21 cellular contexts compared by ENCODE assay signal in genomic region chr7:47290466-47290865, GRCh38.
A peak's percentile ranks its signal among the peaks of the same experiment; 100 is the strongest.
DNase-seq lines count a peak whose midpoint lies in the region; FAIRE-seq and TF ChIP-seq lines count a peak whose summit lies in the region.
"Had no signal": no experiment of that assay in that cellular context is flagged by ENCODE, and none has a peak within 500 bp of the region (broad histone marks: within the 10 kb centered on the region; RNA-seq: fewer than 3 reads in every experiment).

No MANE protein-coding gene starts in this region.

- H4K20me1 ChIP-seq in osteoblast (ENCODE audit: insufficient read depth, low read length) = peaks cover 2% of the 10 kb centered on the region

- no CpG with 5 or more reads among the region's 3 CpGs for WGBS in mesendoderm (ENCODE audit: extremely low coverage, insufficient coverage, low lambda C conversion rate)
- 91% methylated on average over 3 of the region's 3 CpGs for WGBS in tibial nerve, 2 donors

- H3K4ac ChIP-seq in mesendoderm (ENCODE audit: low read depth, low read length) = no peak overlapping the region

- H3K4me1 ChIP-seq in ACC112 (ENCODE audit: control insufficient read depth, insufficient read depth, low read length, unreplicated experiment) (peaks cover 46% of the 10 kb centered on the region), osteoblast (ENCODE audit: insufficient read depth, low read length) (peaks cover 52% of the 10 kb centered on the region), HAP-1 (peaks cover 13% of the 10 kb centered on the region), mesendoderm (ENCODE audit: control insufficient read depth, low read depth, low read length) (no peaks in the 10 kb centered on the region), tibial nerve (peaks cover 0 to 62% (median 41%) of the 10 kb centered on the region in 4 donors)

- in situ Hi-C loops in brain microvascular endothelial cell (cut with HindIII; ENCODE audit: low pct_ligation_motif_present, low sequenced_read_pairs) (no loop called here), HAP-1 (cut with MboI; ENCODE audit: low sequenced_read_pairs) (no loop called here)

- no peak for TF ChIP-seq EP300 in tibial nerve (IDR thresholded peaks at IDR 0.05)

- H4K8ac ChIP-seq in mesendoderm (ENCODE audit: low read depth, low read length) = no peak overlapping the region

- no peak overlapping the region for H2BK5ac ChIP-seq in mesendoderm (ENCODE audit: low read length)

- H2AFZ ChIP-seq in ACC112 (ENCODE audit: low read length, unreplicated experiment) = no peak overlapping the region
- no peak overlapping the region for H2AFZ ChIP-seq in osteoblast (ENCODE audit: low read length)

- FAIRE-seq in GM12891 (lab: Jason Lieb, UNC) = peak; percentile 38

- no peaks in the 10 kb centered on the region for H3K79me2 ChIP-seq in ACC112 (ENCODE audit: control insufficient read depth, insufficient read depth, low read length, unreplicated experiment)
- H3K79me2 ChIP-seq in osteoblast (ENCODE audit: insufficient read depth, low read length) = no peaks in the 10 kb centered on the region
- H3K79me2 ChIP-seq in mesendoderm (ENCODE audit: control insufficient read depth, insufficient read depth, low read length) = no peaks in the 10 kb centered on the region

- H3K27ac ChIP-seq in ACC112 (ENCODE audit: low read depth, low read length) (peak overlapping the region; percentile 91), brain microvascular endothelial cell (peak overlapping the region; percentile 95), osteoblast (ENCODE audit: low read depth, low read length) (peak overlapping the region; percentile 89), mesendoderm (ENCODE audit: low read depth, low read length) (no peak overlapping the region), tibial nerve (peak overlapping the region in 2 of 4 donors; percentile 34 to 92)
- H3K27ac ChIP-seq: HL-60 had no signal

- H3K23ac ChIP-seq in mesendoderm (ENCODE audit: low read length) = no peak overlapping the region

- no peak overlapping the region for H3K56ac ChIP-seq in mesendoderm (ENCODE audit: low read length)

- H3K36me3 ChIP-seq in ACC112 (ENCODE audit: insufficient read depth, low read length) = peaks cover 49% of the 10 kb centered on the region
- peaks cover 35% of the 10 kb centered on the region for H3K36me3 ChIP-seq in brain microvascular endothelial cell (replicated peaks)
- H3K36me3 ChIP-seq in osteoblast (ENCODE audit: insufficient read depth, low read length) = peaks cover 60% of the 10 kb centered on the region
- H3K36me3 ChIP-seq in HAP-1 (replicated peaks) = peaks cover 71% of the 10 kb centered on the region
- no peaks in the 10 kb centered on the region for H3K36me3 ChIP-seq in mesendoderm (ENCODE audit: control insufficient read depth, insufficient read depth, low read length)
- H3K36me3 ChIP-seq in tibial nerve = peaks cover 0 to 65% (median 0%) of the 10 kb centered on the region in 3 donors

- no peak overlapping the region for H3K18ac ChIP-seq in mesendoderm (ENCODE audit: low read length)

- no peak overlapping the region for H3K4me2 ChIP-seq in osteoblast (ENCODE audit: insufficient read depth, low read length)
- no peak overlapping the region for H3K4me2 ChIP-seq in mesendoderm (ENCODE audit: low read length)

- no peak for TF ChIP-seq POLR2A in GM12891 (IDR thresholded peaks at IDR 0.05; ENCODE audit: low read depth, low read length)
- TF ChIP-seq POLR2A in tibial nerve (IDR thresholded peaks at IDR 0.05) = no peak

- H3K79me1 ChIP-seq in mesendoderm (ENCODE audit: low read length) = no peaks in the 10 kb centered on the region

- H2BK15ac ChIP-seq in mesendoderm (replicated peaks; ENCODE audit: low read depth) = no peak overlapping the region

- no peak for DNase-seq in GM12891 (ENCODE audit: insufficient read length, low spot score)
- DNase-seq in brain microvascular endothelial cell = no peak
- DNase-seq in osteoblast (ENCODE audit: insufficient read length, low spot score, missing footprints) = no peak
- DNase-seq in HAP-1 (ENCODE audit: low spot score in 2 of 2) = no peak
- no peak for DNase-seq in NCI-H2081 treated with DMSO at 0.1 percent for 48 hours (lab: John Stamatoyannopoulos, UW)
- no peak for DNase-seq in mesendoderm
- DNase-seq in tibial nerve (ENCODE audit: low spot score in 2 of 2) = no peak
- DNase-seq: activated CD4-positive, alpha-beta T cell treated with anti-CD3 and anti-CD28 coated beads, Interleukin-2, amount 50 U/mL, for 4 hours; activated CD8-positive, alpha-beta memory T cell treated with anti-CD3 and anti-CD28 coated beads, Interleukin-2, amount 50 U/mL, for 48 hours; activated effector memory CD4-positive, alpha-beta T cell treated with anti-CD3 and anti-CD28 coated beads, Interleukin-2, amount 50 U/mL, for 16 hours; adrenal gland; naive thymus-derived CD4-positive, alpha-beta T cell; NCI-H1092 treated with DMSO at 0.1 percent for 48 hours; NCI-H2029; NCI-H2227 treated with DMSO at 0.1 percent for 48 hours; NCI-H748 treated with DMSO at 0.1 percent for 48 hours; nucleus accumbens; stimulated activated CD4-positive, alpha-beta T cell treated with anti-CD3 and anti-CD28 coated beads, Interleukin-2, amount 100 ng/mL, for 48 hours; stimulated activated naive CD4-positive, alpha-beta T cell had no signal

- no peaks in the 10 kb centered on the region for H3K27me3 ChIP-seq in ACC112 (ENCODE audit: insufficient read depth, low read length)
- no peaks in the 10 kb centered on the region for H3K27me3 ChIP-seq in brain microvascular endothelial cell (replicated peaks)
- no peaks in the 10 kb centered on the region for H3K27me3 ChIP-seq in osteoblast (ENCODE audit: insufficient read depth, low read length)
- H3K27me3 ChIP-seq in HAP-1 (ENCODE audit: low read depth) = no peaks in the 10 kb centered on the region
- no peaks in the 10 kb centered on the region for H3K27me3 ChIP-seq in mesendoderm (ENCODE audit: insufficient read depth, low read length, poor library complexity)
- no peaks in the 10 kb centered on the region for H3K27me3 ChIP-seq in tibial nerve
- H3K27me3 ChIP-seq: adrenal gland had no signal

- TF ChIP-seq CTCF in brain microvascular endothelial cell (IDR thresholded peaks at IDR 0.05; ENCODE audit: low read depth, low read length, missing control alignments) (no peak), osteoblast (IDR thresholded peaks at IDR 0.05; ENCODE audit: extremely low read depth, low read depth, low read length) (no peak), tibial nerve (IDR thresholded peaks at IDR 0.05) (no peak)

- H2BK120ac ChIP-seq in mesendoderm (ENCODE audit: low read depth, low read length) = no peak overlapping the region

- H4K5ac ChIP-seq in mesendoderm (ENCODE audit: low read length) = no peak overlapping the region

- no peak overlapping the region for H3K4me3 ChIP-seq in ACC112 (ENCODE audit: low read depth, low read length)
- H3K4me3 ChIP-seq in brain microvascular endothelial cell (ENCODE audit: low read depth, low read length) = no peak overlapping the region
- H3K4me3 ChIP-seq in osteoblast (ENCODE audit: insufficient read depth, low read length) = no peak overlapping the region
- H3K4me3 ChIP-seq in HAP-1 = no peak overlapping the region
- no peak overlapping the region for H3K4me3 ChIP-seq in mesendoderm (ENCODE audit: low read length)
- no peak overlapping the region for H3K4me3 ChIP-seq in tibial nerve
- H3K4me3 ChIP-seq: adrenal gland had no signal

- no peaks in the 10 kb centered on the region for H3K9me3 ChIP-seq in osteoblast (ENCODE audit: low read depth, low read length)
- no peaks in the 10 kb centered on the region for H3K9me3 ChIP-seq in HAP-1
- no peaks in the 10 kb centered on the region for H3K9me3 ChIP-seq in tibial nerve
- H3K9me3 ChIP-seq: adrenal gland had no signal

- H3K9ac ChIP-seq in mesendoderm (ENCODE audit: low read length) = no peak overlapping the region

- H2AK5ac ChIP-seq in mesendoderm (ENCODE audit: low read length) = no peak overlapping the region

TF ChIP-seq in GM12891, 5 proteins besides CTCF, POLR2A, EP300 and RAD21:
- no peak for TF ChIP-seq TAF1 (IDR thresholded peaks at IDR 0.05; ENCODE audit: low read depth, low read length)
- TF ChIP-seq POLR2AphosphoS5 (IDR thresholded peaks at IDR 0.05; ENCODE audit: low read depth, low read length) = no peak
- TF ChIP-seq PAX5 (IDR thresholded peaks at IDR 0.05; ENCODE audit: insufficient read depth, low read length, severe bottlenecking) = no peak
- no peak for TF ChIP-seq POU2F2 (IDR thresholded peaks at IDR 0.05; ENCODE audit: low read depth, low read length)
- TF ChIP-seq SPI1 (IDR thresholded peaks at IDR 0.05; ENCODE audit: low read depth, low read length) = no peak
